Comparison of ENCODE assay signal across 1 cellular context in the genomic region with DNA sequence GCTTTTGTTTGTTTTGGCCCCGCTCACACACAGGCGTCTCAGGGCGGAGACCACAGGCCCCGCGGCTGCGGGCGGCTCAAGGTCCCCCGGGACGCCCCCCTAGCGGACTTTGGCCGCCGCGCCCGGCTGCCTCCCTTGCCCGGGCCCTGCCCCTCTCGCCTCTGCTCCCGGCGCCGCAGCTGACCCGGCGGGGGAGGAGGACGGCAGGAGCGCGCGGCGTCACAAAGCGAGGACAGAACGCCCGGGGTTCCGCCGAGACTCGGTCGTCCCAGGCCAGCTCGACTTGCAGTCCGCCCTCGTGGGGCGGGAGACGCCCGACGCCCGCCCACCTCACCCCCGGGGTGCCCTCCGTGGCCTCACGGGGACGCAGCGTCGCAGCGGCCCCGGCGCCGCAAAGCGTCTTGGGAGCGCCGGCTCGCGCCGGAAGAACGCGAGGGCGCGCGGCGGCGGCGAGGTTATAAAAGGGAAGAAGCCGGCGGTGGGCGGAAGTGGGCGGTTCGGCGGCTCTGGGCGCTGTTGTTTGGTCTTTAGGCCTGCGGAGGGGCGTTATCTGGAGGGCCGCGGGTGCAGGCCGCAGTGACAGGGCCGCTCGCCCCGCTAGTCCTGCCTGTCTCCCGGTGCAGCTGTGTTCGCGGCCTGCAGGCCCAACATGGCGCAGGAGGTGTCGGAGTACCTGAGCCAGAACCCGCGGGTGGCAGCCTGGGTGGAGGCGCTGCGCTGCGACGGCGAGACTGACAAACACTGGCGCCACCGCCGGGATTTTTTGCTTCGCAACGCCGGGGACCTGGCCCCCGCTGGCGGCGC.
TF ChIP-seq lines count a peak whose summit lies in the region.

TSS of gene CDKN2AIP (plus strand) at position 488 of the 804 bp plus-strand sequence. CDS start at position 650, 162 bp downstream.

TF ChIP-seq in K562, 482 proteins besides CTCF, POLR2A, EP300 and RAD21 (continued from another document):
- TF ChIP-seq, protein P1, sequence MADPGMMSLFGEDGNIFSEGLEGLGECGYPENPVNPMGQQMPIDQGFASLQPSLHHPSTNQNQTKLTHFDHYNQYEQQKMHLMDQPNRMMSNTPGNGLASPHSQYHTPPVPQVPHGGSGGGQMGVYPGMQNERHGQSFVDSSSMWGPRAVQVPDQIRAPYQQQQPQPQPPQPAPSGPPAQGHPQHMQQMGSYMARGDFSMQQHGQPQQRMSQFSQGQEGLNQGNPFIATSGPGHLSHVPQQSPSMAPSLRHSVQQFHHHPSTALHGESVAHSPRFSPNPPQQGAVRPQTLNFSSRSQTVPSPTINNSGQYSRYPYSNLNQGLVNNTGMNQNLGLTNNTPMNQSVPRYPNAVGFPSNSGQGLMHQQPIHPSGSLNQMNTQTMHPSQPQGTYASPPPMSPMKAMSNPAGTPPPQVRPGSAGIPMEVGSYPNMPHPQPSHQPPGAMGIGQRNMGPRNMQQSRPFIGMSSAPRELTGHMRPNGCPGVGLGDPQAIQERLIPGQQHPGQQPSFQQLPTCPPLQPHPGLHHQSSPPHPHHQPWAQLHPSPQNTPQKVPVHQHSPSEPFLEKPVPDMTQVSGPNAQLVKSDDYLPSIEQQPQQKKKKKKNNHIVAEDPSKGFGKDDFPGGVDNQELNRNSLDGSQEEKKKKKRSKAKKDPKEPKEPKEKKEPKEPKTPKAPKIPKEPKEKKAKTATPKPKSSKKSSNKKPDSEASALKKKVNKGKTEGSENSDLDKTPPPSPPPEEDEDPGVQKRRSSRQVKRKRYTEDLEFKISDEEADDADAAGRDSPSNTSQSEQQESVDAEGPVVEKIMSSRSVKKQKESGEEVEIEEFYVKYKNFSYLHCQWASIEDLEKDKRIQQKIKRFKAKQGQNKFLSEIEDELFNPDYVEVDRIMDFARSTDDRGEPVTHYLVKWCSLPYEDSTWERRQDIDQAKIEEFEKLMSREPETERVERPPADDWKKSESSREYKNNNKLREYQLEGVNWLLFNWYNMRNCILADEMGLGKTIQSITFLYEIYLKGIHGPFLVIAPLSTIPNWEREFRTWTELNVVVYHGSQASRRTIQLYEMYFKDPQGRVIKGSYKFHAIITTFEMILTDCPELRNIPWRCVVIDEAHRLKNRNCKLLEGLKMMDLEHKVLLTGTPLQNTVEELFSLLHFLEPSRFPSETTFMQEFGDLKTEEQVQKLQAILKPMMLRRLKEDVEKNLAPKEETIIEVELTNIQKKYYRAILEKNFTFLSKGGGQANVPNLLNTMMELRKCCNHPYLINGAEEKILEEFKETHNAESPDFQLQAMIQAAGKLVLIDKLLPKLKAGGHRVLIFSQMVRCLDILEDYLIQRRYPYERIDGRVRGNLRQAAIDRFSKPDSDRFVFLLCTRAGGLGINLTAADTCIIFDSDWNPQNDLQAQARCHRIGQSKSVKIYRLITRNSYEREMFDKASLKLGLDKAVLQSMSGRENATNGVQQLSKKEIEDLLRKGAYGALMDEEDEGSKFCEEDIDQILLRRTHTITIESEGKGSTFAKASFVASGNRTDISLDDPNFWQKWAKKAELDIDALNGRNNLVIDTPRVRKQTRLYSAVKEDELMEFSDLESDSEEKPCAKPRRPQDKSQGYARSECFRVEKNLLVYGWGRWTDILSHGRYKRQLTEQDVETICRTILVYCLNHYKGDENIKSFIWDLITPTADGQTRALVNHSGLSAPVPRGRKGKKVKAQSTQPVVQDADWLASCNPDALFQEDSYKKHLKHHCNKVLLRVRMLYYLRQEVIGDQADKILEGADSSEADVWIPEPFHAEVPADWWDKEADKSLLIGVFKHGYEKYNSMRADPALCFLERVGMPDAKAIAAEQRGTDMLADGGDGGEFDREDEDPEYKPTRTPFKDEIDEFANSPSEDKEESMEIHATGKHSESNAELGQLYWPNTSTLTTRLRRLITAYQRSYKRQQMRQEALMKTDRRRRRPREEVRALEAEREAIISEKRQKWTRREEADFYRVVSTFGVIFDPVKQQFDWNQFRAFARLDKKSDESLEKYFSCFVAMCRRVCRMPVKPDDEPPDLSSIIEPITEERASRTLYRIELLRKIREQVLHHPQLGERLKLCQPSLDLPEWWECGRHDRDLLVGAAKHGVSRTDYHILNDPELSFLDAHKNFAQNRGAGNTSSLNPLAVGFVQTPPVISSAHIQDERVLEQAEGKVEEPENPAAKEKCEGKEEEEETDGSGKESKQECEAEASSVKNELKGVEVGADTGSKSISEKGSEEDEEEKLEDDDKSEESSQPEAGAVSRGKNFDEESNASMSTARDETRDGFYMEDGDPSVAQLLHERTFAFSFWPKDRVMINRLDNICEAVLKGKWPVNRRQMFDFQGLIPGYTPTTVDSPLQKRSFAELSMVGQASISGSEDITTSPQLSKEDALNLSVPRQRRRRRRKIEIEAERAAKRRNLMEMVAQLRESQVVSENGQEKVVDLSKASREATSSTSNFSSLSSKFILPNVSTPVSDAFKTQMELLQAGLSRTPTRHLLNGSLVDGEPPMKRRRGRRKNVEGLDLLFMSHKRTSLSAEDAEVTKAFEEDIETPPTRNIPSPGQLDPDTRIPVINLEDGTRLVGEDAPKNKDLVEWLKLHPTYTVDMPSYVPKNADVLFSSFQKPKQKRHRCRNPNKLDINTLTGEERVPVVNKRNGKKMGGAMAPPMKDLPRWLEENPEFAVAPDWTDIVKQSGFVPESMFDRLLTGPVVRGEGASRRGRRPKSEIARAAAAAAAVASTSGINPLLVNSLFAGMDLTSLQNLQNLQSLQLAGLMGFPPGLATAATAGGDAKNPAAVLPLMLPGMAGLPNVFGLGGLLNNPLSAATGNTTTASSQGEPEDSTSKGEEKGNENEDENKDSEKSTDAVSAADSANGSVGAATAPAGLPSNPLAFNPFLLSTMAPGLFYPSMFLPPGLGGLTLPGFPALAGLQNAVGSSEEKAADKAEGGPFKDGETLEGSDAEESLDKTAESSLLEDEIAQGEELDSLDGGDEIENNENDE (IDR thresholded peaks at IDR 0.05; ENCODE audit: low read depth, low read length), result no peak
- TF ChIP-seq SUPT5H (IDR thresholded peaks at IDR 0.05) (peak; percentile 93), GTF2F1 (IDR thresholded peaks at IDR 0.05; ENCODE audit: low read depth, low read length) (peak; percentile 79), SAP30 (IDR thresholded peaks at IDR 0.05; ENCODE audit: borderline replicate concordance, insufficient read depth, low read depth, low read length, poor library complexity, severe bottlenecking) (peak; percentile 63), ARID2 (IDR thresholded peaks at IDR 0.05) (no peak), ARID1B (IDR thresholded peaks at IDR 0.05) (peak; percentile 48; the same call in 1 of the 2 replicates), JUND (IDR thresholded peaks at IDR 0.05; ENCODE audit: borderline replicate concordance, low read depth, low read length) (0 out of 2 replicates have a peak, but pooled peaks have one; percentile 18), JUND (tag; IDR thresholded peaks at IDR 0.05; ENCODE audit: borderline replicate concordance, low read depth, low read length) (no peak; the same call in 2 of the 3 replicates), BCOR (IDR thresholded peaks at IDR 0.05) (0 out of 2 replicates have a peak, but pooled peaks have one; percentile 38), MTF1 (CRISPR knock-in tag; IDR thresholded peaks at IDR 0.05; ENCODE audit: borderline replicate concordance) (no peak), ZNF253 (CRISPR knock-in tag; conservative IDR thresholded peaks at IDR 0.05) (no peak), GATAD2B (IDR thresholded peaks at IDR 0.05; ENCODE audit: borderline replicate concordance) (peak; percentile 20; the same call in 1 of the 2 replicates), HEY1 (CRISPR knock-in tag; IDR thresholded peaks at IDR 0.05; ENCODE audit: borderline replicate concordance) (no peak), PCBP1 (IDR thresholded peaks at IDR 0.05; ENCODE audit: low read depth, low read length, poor library complexity, severe bottlenecking) (peak; percentile 53)
